Comparison of ENCODE assay signal across 12 cellular contexts in the genomic region with DNA sequence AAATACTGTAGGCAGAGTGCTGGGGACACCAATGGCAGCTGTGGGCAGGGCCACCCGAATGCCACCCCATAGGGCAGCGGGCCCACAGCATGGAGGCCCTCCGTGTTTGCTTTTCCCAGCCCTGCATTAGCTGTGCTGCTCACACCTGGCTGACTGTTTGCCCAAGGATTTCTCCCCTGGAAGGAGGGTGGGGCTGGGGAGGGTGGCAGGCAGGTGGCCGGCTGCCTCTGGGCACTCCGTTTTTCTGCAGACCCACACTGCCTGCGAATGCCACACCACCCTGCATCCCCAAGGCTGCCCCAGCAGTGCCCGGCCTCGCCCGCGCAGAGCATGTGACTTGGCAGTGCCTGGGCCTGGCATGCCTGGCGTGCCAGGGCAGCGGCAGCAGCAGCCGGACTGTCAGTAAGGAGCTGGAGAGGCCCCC. TPM values are rescaled to one million over a fixed set of nuclear protein-coding genes. Genes with fewer than 3 reads are reported as not detected.
DNase-seq lines count a peak whose midpoint lies in the region; ATAC-seq, FAIRE-seq and TF ChIP-seq lines count a peak whose summit lies in the region.
"Had no signal": no experiment of that assay in that cellular context is flagged by ENCODE, and none has a peak within 500 bp of the region (broad histone marks: within the 10 kb centered on the region; RNA-seq: fewer than 3 reads in every experiment).

No MANE protein-coding gene starts in this region.

- intact Hi-C loops in kidney (cut with DNase I): no loop called here

- TF ChIP-seq CTCF in VCaP (conservative IDR thresholded peaks at IDR 0.05) (no peak), kidney (IDR thresholded peaks at IDR 0.05; ENCODE audit: borderline replicate concordance, extremely low read depth, insufficient read depth) (no peak), type B pancreatic cell (conservative IDR thresholded peaks at IDR 0.05) (no peak), GM10266 (IDR thresholded peaks at IDR 0.05; ENCODE audit: control insufficient read depth, insufficient read depth, low read depth, missing control alignments) (no peak)

- no peak overlapping the region for H3K4me3 ChIP-seq in kidney (ENCODE audit: low read length in 2 of 2)
- H3K4me3 ChIP-seq: skin epidermis had no signal

- DNase-seq in NCI-H2029 (lab: John Stamatoyannopoulos, UW): peak; percentile 85
- DNase-seq in kidney: peak; percentile 90
- DNase-seq in type B pancreatic cell (ENCODE audit: extremely low spot score, unreplicated experiment): no peak
- no peak for DNase-seq in GM10266 (ENCODE audit: extremely low spot score)
- DNase-seq: activated T-cell treated with anti-CD3 and anti-CD28 coated beads, Interleukin-2, amount 50 U/mL, for 72 hours; islet precursor cell; NCI-H1694; stimulated activated naive CD4-positive, alpha-beta T cell had no signal

- peaks cover 25% of the 10 kb centered on the region for H3K4me1 Mint-ChIP-seq in type B pancreatic cell (ENCODE audit: unreplicated experiment)

- H3K27ac Mint-ChIP-seq in type B pancreatic cell: peak overlapping the region; percentile 64
- H3K27ac Mint-ChIP-seq: activated T-cell treated with anti-CD3 and anti-CD28 coated beads, Interleukin-2, amount 50 U/mL, for 72 hours had no signal

- H3K4me1 ChIP-seq in kidney (ENCODE audit: control insufficient read depth in 1 of 2, insufficient read depth in 1 of 2, low read depth in 1 of 2, low read length in 2 of 2): peaks cover 49 to 53% of the 10 kb centered on the region in 2 donors

- H3K9me3 ChIP-seq in kidney (ENCODE audit: control insufficient read depth in 1 of 2, low read length in 2 of 2): no peaks in the 10 kb centered on the region

- H3K36me3 ChIP-seq in kidney (ENCODE audit: control insufficient read depth in 1 of 2, insufficient read depth in 2 of 2, low read length in 2 of 2): no peaks in the 10 kb centered on the region

- no peak overlapping the region for H3K4me3 Mint-ChIP-seq in type B pancreatic cell
- H3K4me3 Mint-ChIP-seq: activated T-cell treated with anti-CD3 and anti-CD28 coated beads, Interleukin-2, amount 50 U/mL, for 72 hours had no signal

- FAIRE-seq in kidney (lab: Jason Lieb, UNC): no peak

- H3K9ac ChIP-seq in kidney (ENCODE audit: low read length in 2 of 2): peak overlapping the region in 1 of 2 donors; percentile 34

- H3K36me3 Mint-ChIP-seq in type B pancreatic cell: no peaks in the 10 kb centered on the region

- H3K27ac ChIP-seq in VCaP (peak overlapping the region; percentile 20; the same call in 1 of the 2 replicates), kidney (ENCODE audit: low read depth in 2 of 2, low read length in 2 of 2) (peak overlapping the region; percentile 48 to 79)

- no peak for ATAC-seq in GM18861 (IDR thresholded peaks at IDR 0.05; ENCODE audit: unreplicated experiment)
- ATAC-seq in HG03457 (IDR thresholded peaks at IDR 0.05; ENCODE audit: unreplicated experiment): no peak
- ATAC-seq: activated T-cell treated with anti-CD3 and anti-CD28 coated beads, Interleukin-2, amount 50 U/mL, for 72 hours had no signal

- H3K9me3 Mint-ChIP-seq in type B pancreatic cell: no peaks in the 10 kb centered on the region
- H3K9me3 Mint-ChIP-seq: activated T-cell treated with anti-CD3 and anti-CD28 coated beads, Interleukin-2, amount 50 U/mL, for 72 hours had no signal

- H3K27me3 Mint-ChIP-seq in type B pancreatic cell: no peaks in the 10 kb centered on the region

RNA-seq across cellular contexts. Expression of gene DAGLA, which starts 19.6 kb away (rescaled TPM):
- total RNA-seq in kidney (3.9 TPM), type B pancreatic cell (ENCODE audit: low replicate concordance) (5.5 and 7.8 TPM in 2 replicates)
- polyA plus RNA-seq in kidney (ENCODE audit: insufficient read depth, low read depth, low replicate concordance): 1.4 TPM

RNA-seq across cellular contexts. Expression of gene MYRF, which starts 52.7 kb away (rescaled TPM):
- 36.3 TPM for total RNA-seq in kidney
- 6.0 TPM for polyA plus RNA-seq in kidney (ENCODE audit: insufficient read depth, low read depth, low replicate concordance)
- 29.6 and 62.1 TPM in 2 replicates for total RNA-seq in type B pancreatic cell (ENCODE audit: low replicate concordance)

Comparison
In these comparisons a context has a peak if more than half of its experiments do, and no peak if none do; other contexts are left out.
1. DNase-seq: peak in NCI-H2029 (single experiment) and kidney (single experiment); none in type B pancreatic cell (single experiment) and GM10266 (single experiment).